13 cellular contexts compared by ENCODE assay signal in the genomic region with DNA sequence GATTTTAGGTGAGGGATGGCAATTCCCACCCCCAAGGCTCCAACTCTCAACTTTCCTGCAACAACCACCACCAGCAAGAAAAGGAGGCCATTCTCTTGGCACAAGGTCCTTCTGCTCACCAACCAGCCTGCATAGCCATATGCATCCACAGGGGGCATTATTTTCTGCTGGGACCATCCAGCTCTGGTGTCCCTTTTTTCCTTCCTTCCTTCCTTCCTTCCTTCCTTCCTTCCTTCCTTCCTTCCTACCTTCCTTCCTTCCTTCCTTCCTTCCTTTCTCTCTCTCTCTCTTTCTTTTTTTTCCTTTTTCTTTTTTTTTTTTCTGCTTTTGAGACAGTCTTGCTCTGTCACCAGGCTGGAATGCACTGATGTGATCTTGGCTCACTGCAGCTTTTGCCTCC. TPM values are rescaled to one million over a fixed set of nuclear protein-coding genes. Genes with fewer than 3 reads are reported as not detected.
DNase-seq lines count a peak whose midpoint lies in the region; FAIRE-seq and TF ChIP-seq lines count a peak whose summit lies in the region.
"Had no signal": no experiment of that assay in that cellular context is flagged by ENCODE, and none has a peak within 500 bp of the region (broad histone marks: within the 10 kb centered on the region; RNA-seq: fewer than 3 reads in every experiment).

No MANE protein-coding gene starts in this region.

- H3K4me1 ChIP-seq in neural progenitor cell = no peaks in the 10 kb centered on the region
- H3K4me1 ChIP-seq: BLaER1 had no signal

- no peak for FAIRE-seq in bronchial epithelial cell (lab: Jason Lieb, UNC)
- no peak for FAIRE-seq in GM12892 (lab: Jason Lieb, UNC)
- FAIRE-seq: urothelium cell line had no signal

- H3K4me1 Mint-ChIP-seq in HFFc6 (ENCODE audit: low read depth) (peaks cover 24% of the 10 kb centered on the region), neural progenitor cell (no peaks in the 10 kb centered on the region)

- no peak overlapping the region for H3K9ac ChIP-seq in neural progenitor cell
- H3K9ac ChIP-seq: BLaER1, KMS-11 had no signal

- no peak overlapping the region for H3K27ac Mint-ChIP-seq in HFFc6
- H3K27ac Mint-ChIP-seq in neural progenitor cell = no peak overlapping the region
- H3K27ac Mint-ChIP-seq: activated CD4-positive, alpha-beta T cell treated with anti-CD3 and anti-CD28 coated beads, Interleukin-2, amount 10 ng/mL, durations not matched to agents 7 days and 5 days had no signal

- no peak overlapping the region for H2AFZ ChIP-seq in neural progenitor cell (replicated peaks)

- TF ChIP-seq CTCF in HFFc6 (IDR thresholded peaks at IDR 0.05) (peak; percentile 65), bronchial epithelial cell (IDR thresholded peaks at IDR 0.05; ENCODE audit: insufficient read depth, low read length, severe bottlenecking) (peak; percentile 37), neural progenitor cell (IDR thresholded peaks at IDR 0.05) (peak; percentile 44)

- H3K79me2 ChIP-seq in neural progenitor cell (ENCODE audit: low read depth) = no peaks in the 10 kb centered on the region

- H3K4me2 ChIP-seq in neural progenitor cell = no peak overlapping the region
- H3K4me2 ChIP-seq: BLaER1, KMS-11 had no signal

- no peak overlapping the region for H3K27ac ChIP-seq in neural progenitor cell
- H3K27ac ChIP-seq: BLaER1, KMS-11 had no signal

- peak; percentile 33 for DNase-seq in NCI-H82 (lab: John Stamatoyannopoulos, UW)
- DNase-seq in NCI-H82 treated with DMSO at 0.1 percent for 48 hours (lab: John Stamatoyannopoulos, UW; ENCODE audit: unreplicated experiment) = no peak
- no peak for DNase-seq in HFFc6
- DNase-seq in bronchial epithelial cell (ENCODE audit: low read depth) = no peak
- peak; percentile 31 for DNase-seq in neural progenitor cell (ENCODE audit: low spot score)
- DNase-seq in GM12892 (ENCODE audit: insufficient read length) = no peak
- no peak for DNase-seq in pons (ENCODE audit: low spot score)
- no peak for DNase-seq in activated effector memory CD4-positive, alpha-beta T cell treated with anti-CD3 and anti-CD28 coated beads, Interleukin-2, amount 50 U/mL, for 16 hours
- DNase-seq: activated CD4-positive, alpha-beta T cell treated with anti-CD3 and anti-CD28 coated beads, Interleukin-2, amount 10 ng/mL, durations not matched to agents 7 days and 5 days; aorta had no signal

- H3K27me3 Mint-ChIP-seq in HFFc6 (ENCODE audit: insufficient read depth) = no peaks in the 10 kb centered on the region
- no peaks in the 10 kb centered on the region for H3K27me3 Mint-ChIP-seq in neural progenitor cell (ENCODE audit: insufficient read depth, low read depth)
- H3K27me3 Mint-ChIP-seq: activated CD4-positive, alpha-beta T cell treated with anti-CD3 and anti-CD28 coated beads, Interleukin-2, amount 10 ng/mL, durations not matched to agents 7 days and 5 days had no signal

- H3K27me3 ChIP-seq in bronchial epithelial cell (ENCODE audit: control insufficient read depth, insufficient read depth, low read length) = no peaks in the 10 kb centered on the region
- no peaks in the 10 kb centered on the region for H3K27me3 ChIP-seq in neural progenitor cell
- H3K27me3 ChIP-seq: BLaER1 had no signal

- H3K36me3 Mint-ChIP-seq in HFFc6 (ENCODE audit: low read depth) (peaks cover 24% of the 10 kb centered on the region; the same call in 1 of the 2 replicates), neural progenitor cell (peaks cover 2% of the 10 kb centered on the region)

- no peak overlapping the region for H3K4me3 Mint-ChIP-seq in HFFc6
- no peak overlapping the region for H3K4me3 Mint-ChIP-seq in neural progenitor cell
- H3K4me3 Mint-ChIP-seq: activated CD4-positive, alpha-beta T cell treated with anti-CD3 and anti-CD28 coated beads, Interleukin-2, amount 10 ng/mL, durations not matched to agents 7 days and 5 days had no signal

- H3K9me3 Mint-ChIP-seq in HFFc6 (no peaks in the 10 kb centered on the region), neural progenitor cell (no peaks in the 10 kb centered on the region)
- H3K9me3 Mint-ChIP-seq: activated CD4-positive, alpha-beta T cell treated with anti-CD3 and anti-CD28 coated beads, Interleukin-2, amount 10 ng/mL, durations not matched to agents 7 days and 5 days had no signal

- TF ChIP-seq POLR2A in GM12892 (IDR thresholded peaks at IDR 0.05; ENCODE audit: low read depth, low read length) = no peak

- H3K36me3 ChIP-seq in bronchial epithelial cell (ENCODE audit: control insufficient read depth, insufficient read depth, low read length) (peaks cover 2% of the 10 kb centered on the region), neural progenitor cell (no peaks in the 10 kb centered on the region)

- no peaks in the 10 kb centered on the region for H3K9me3 ChIP-seq in neural progenitor cell (ENCODE audit: low read depth)

- H3K4me3 ChIP-seq in bronchial epithelial cell (ENCODE audit: low read depth, low read length) (no peak overlapping the region), neural progenitor cell (no peak overlapping the region)
- H3K4me3 ChIP-seq: BLaER1 had no signal

- H4K20me1 ChIP-seq in neural progenitor cell (ENCODE audit: low read depth) = no peaks in the 10 kb centered on the region
- H4K20me1 ChIP-seq: BLaER1 had no signal

- no peaks in the 10 kb centered on the region for H3F3A ChIP-seq in neural progenitor cell (ENCODE audit: low read depth)

RNA-seq across cellular contexts. Expression of a gene that starts 21.1 kb away (rescaled TPM):
- 10 to 100 TPM; 12.2 to 16.2 (median 14.8) TPM for total RNA-seq in HFFc6 (2021; fragmentation: NEBNext Ultra II Directional; extraction: Animal tissue kit (Norgen Biotek cat#: 25700))
- 11.8 and 13.7 TPM in 2 replicates for total RNA-seq in bronchial epithelial cell
- total RNA-seq in neural progenitor cell (ENCODE audit: low replicate concordance) = 18.0 and 29.1 TPM in 2 replicates
- polyA plus RNA-seq in GM12892 (2012; ENCODE audit: missing spikeins) = 16.6 TPM

Comparison
In these comparisons a context has a peak if more than half of its experiments do, and no peak if none do; other contexts are left out.
1. DNase-seq: peak in NCI-H82 (single experiment) and neural progenitor cell (single experiment); none in NCI-H82 treated with DMSO at 0.1 percent for 48 hours (single experiment), HFFc6 (single experiment), bronchial epithelial cell (single experiment), GM12892 (single experiment), pons (single experiment) and activated effector memory CD4-positive, alpha-beta T cell treated with anti-CD3 and anti-CD28 coated beads, Interleukin-2, amount 50 U/mL, for 16 hours (single experiment).
2. Peak in every context shown above with its lines, with median percentiles within 50 percentile points of each other: CTCF ChIP-seq.